In genomic region chr3:28504945-28505344, GRCh38 we compare ENCODE assay signal across 21 cellular contexts.
"Had no signal": no experiment of that assay in that cellular context is flagged by ENCODE, and none has a peak within 500 bp of the region (broad histone marks: within the 10 kb centered on the region; RNA-seq: fewer than 3 reads in every experiment).

No MANE protein-coding gene starts in this region.

- H3K27me3 ChIP-seq: foreskin keratinocyte, left lung, pancreas, tibial artery had no signal

- H3K27ac ChIP-seq: coronary artery, foreskin keratinocyte, left lung, pancreas, tibial artery had no signal

- H3K9me3 ChIP-seq: left lung, pancreas, tibial artery had no signal

- H3K36me3 ChIP-seq: left lung, pancreas, tibial artery had no signal

- DNase-seq: activated CD8-positive, alpha-beta memory T cell treated with anti-CD3 and anti-CD28 coated beads for 24 hours; activated CD8-positive, alpha-beta memory T cell treated with anti-CD3 and anti-CD28 coated beads, Interleukin-2, amount 50 U/mL, for 4 hours; activated naive CD4-positive, alpha-beta T cell treated with anti-CD3 and anti-CD28 coated beads for 36 hours; activated naive CD8-positive, alpha-beta T cell treated with anti-CD3 and anti-CD28 coated beads, Interleukin-2, amount 10 ng/mL, durations not matched to agents 7 days and 5 days; activated T-cell treated with anti-CD3 and anti-CD28 coated beads, Interleukin-2, amount 50 U/mL, for 24 hours; amniotic stem cell; cerebellar nuclear complex; erythroblast; foreskin keratinocyte; kidney glomerular epithelial cell; left lung; naive thymus-derived CD8-positive, alpha-beta T cell; pancreas; right cardiac atrium; stimulated activated CD4-positive, alpha-beta T cell treated with anti-CD3 and anti-CD28 coated beads, Interleukin-12 subunit alpha, Interleukin-12 subunit beta, amount 100 ng/mL, for 4 hours; stimulated activated CD4-positive, alpha-beta T cell treated with anti-CD3 and anti-CD28 coated beads, Interleukin-4, amount 100 ng/mL, for 4 hours; stimulated activated naive CD8-positive, alpha-beta T cell treated with anti-CD3 and anti-CD28 coated beads, Interleukin-15, Interleukin-2, amounts not matched to agents 100 U/mL and 50 U/mL, for 24 hours; T-helper 1 cell; tibial artery had no signal

- ATAC-seq: foreskin keratinocyte; left lung; naive thymus-derived CD8-positive, alpha-beta T cell; pancreas; right cardiac atrium; stimulated activated naive CD8-positive, alpha-beta T cell treated with anti-CD3 and anti-CD28 coated beads, Interleukin-15, Interleukin-2, amounts not matched to agents 100 U/mL and 50 U/mL, for 24 hours had no signal

- H3K4me3 ChIP-seq: coronary artery, left lung, lung, pancreas, tibial artery had no signal

- H3K4me1 ChIP-seq: foreskin keratinocyte, left lung, pancreas, tibial artery had no signal
